1 cellular context compared by ENCODE assay signal in genomic region chr18:45056907-45057306, GRCh38.
TF ChIP-seq lines count a peak whose summit lies in the region.

No MANE protein-coding gene starts in this region.

TF ChIP-seq in WTC11, 78 proteins besides CTCF, POLR2A, EP300 and RAD21 (continued from another document):
- TF ChIP-seq FOXJ3 (CRISPR knock-in tag; IDR thresholded peaks at IDR 0.05; ENCODE audit: borderline replicate concordance): no peak
- TF ChIP-seq ZNF416 (CRISPR knock-in tag; IDR thresholded peaks at IDR 0.05): no peak
- TF ChIP-seq GRHL2 (CRISPR knock-in tag; IDR thresholded peaks at IDR 0.05; ENCODE audit: insufficient replicate concordance, severe bottlenecking): no peak
- TF ChIP-seq NR1H2 (CRISPR knock-in tag; IDR thresholded peaks at IDR 0.05): no peak
- no peak for TF ChIP-seq ZNF425 (CRISPR knock-in tag; conservative IDR thresholded peaks at IDR 0.05)
